Comparison of ENCODE assay signal across 35 cellular contexts in genomic region chr3:13845806-13846205, GRCh38. TPM values are rescaled to one million over a fixed set of nuclear protein-coding genes. Genes with fewer than 3 reads are reported as not detected.
"Had no signal": no experiment of that assay in that cellular context is flagged by ENCODE, and none has a peak within 500 bp of the region (broad histone marks: within the 10 kb centered on the region; RNA-seq: fewer than 3 reads in every experiment).

No MANE protein-coding gene starts in this region.

- H3K27ac Mint-ChIP-seq: activated CD4-positive, alpha-beta memory T cell treated with anti-CD3 and anti-CD28 coated beads for 36 hours; activated CD4-positive, alpha-beta T cell treated with anti-CD3 and anti-CD28 coated beads for 36 hours; activated CD4-positive, alpha-beta T cell treated with anti-CD3 and anti-CD28 coated beads, Interleukin-2, amount 10 ng/mL, durations not matched to agents 24 days and 14 days; activated CD8-positive, alpha-beta memory T cell treated with anti-CD3 and anti-CD28 coated beads, Interleukin-2, amount 10 ng/mL, durations not matched to agents 7 days and 5 days; activated CD8-positive, alpha-beta T cell treated with anti-CD3 and anti-CD28 coated beads, Interleukin-2, amount 10 ng/mL, durations not matched to agents 7 days and 5 days; activated naive CD4-positive, alpha-beta T cell treated with anti-CD3 and anti-CD28 coated beads for 36 hours; activated naive CD4-positive, alpha-beta T cell treated with anti-CD3 and anti-CD28 coated beads, Interleukin-2, amount 50 U/mL, for 24 hours; activated naive CD8-positive, alpha-beta T cell treated with anti-CD3 and anti-CD28 coated beads for 36 hours; activated naive CD8-positive, alpha-beta T cell treated with anti-CD3 and anti-CD28 coated beads, Interleukin-2, amount 50 U/mL, for 24 hours; activated T-helper 1 cell treated with anti-CD3 and anti-CD28 coated beads, Interleukin-12 subunit alpha, Interleukin-12 subunit beta, Interleukin-2, Interleukin-4 antibody, amounts not matched to agents 30 ng/mL and 10 ng/mL and 1 ng/mL, durations not matched to agents 14 hours and 24 hours and 36 hours; activated T-helper 2 cell treated with anti-CD3 and anti-CD28 coated beads, Interferon-gamma antibody, Interleukin-2, Interleukin-4, amounts not matched to agents 10 μg/mL and 5 μg/mL and 100 μg/mL, durations not matched to agents 14 hours and 24 hours and 36 hours had no signal

- H3K9me3 Mint-ChIP-seq: activated CD4-positive, alpha-beta memory T cell treated with anti-CD3 and anti-CD28 coated beads for 36 hours; activated CD4-positive, alpha-beta T cell treated with anti-CD3 and anti-CD28 coated beads, Interleukin-2, amount 10 ng/mL, durations not matched to agents 24 days and 14 days; activated naive CD4-positive, alpha-beta T cell treated with anti-CD3 and anti-CD28 coated beads for 36 hours; activated naive CD4-positive, alpha-beta T cell treated with anti-CD3 and anti-CD28 coated beads, Interleukin-2, amount 50 U/mL, for 24 hours; activated naive CD8-positive, alpha-beta T cell treated with anti-CD3 and anti-CD28 coated beads for 36 hours; activated naive CD8-positive, alpha-beta T cell treated with anti-CD3 and anti-CD28 coated beads, Interleukin-2, amount 50 U/mL, for 24 hours; activated T-helper 1 cell treated with anti-CD3 and anti-CD28 coated beads, Interleukin-12 subunit alpha, Interleukin-12 subunit beta, Interleukin-2, Interleukin-4 antibody, amounts not matched to agents 30 ng/mL and 10 ng/mL and 1 ng/mL, durations not matched to agents 14 hours and 24 hours and 36 hours; activated T-helper 2 cell treated with anti-CD3 and anti-CD28 coated beads, Interferon-gamma antibody, Interleukin-2, Interleukin-4, amounts not matched to agents 10 μg/mL and 5 μg/mL and 100 μg/mL, durations not matched to agents 14 hours and 24 hours and 36 hours had no signal

- H3K4me1 ChIP-seq: adrenal gland, body of pancreas, colonic mucosa, gastroesophageal sphincter had no signal

- H3K4me3 Mint-ChIP-seq: activated CD4-positive, alpha-beta memory T cell treated with anti-CD3 and anti-CD28 coated beads for 36 hours; activated CD4-positive, alpha-beta T cell treated with anti-CD3 and anti-CD28 coated beads for 36 hours; activated CD4-positive, alpha-beta T cell treated with anti-CD3 and anti-CD28 coated beads, Interleukin-2, amount 10 ng/mL, durations not matched to agents 24 days and 14 days; activated CD8-positive, alpha-beta memory T cell treated with anti-CD3 and anti-CD28 coated beads, Interleukin-2, amount 10 ng/mL, durations not matched to agents 7 days and 5 days; activated CD8-positive, alpha-beta T cell treated with anti-CD3 and anti-CD28 coated beads, Interleukin-2, amount 10 ng/mL, durations not matched to agents 7 days and 5 days; activated naive CD4-positive, alpha-beta T cell treated with anti-CD3 and anti-CD28 coated beads for 36 hours; activated naive CD4-positive, alpha-beta T cell treated with anti-CD3 and anti-CD28 coated beads, Interleukin-2, amount 50 U/mL, for 24 hours; activated naive CD8-positive, alpha-beta T cell treated with anti-CD3 and anti-CD28 coated beads for 36 hours; activated naive CD8-positive, alpha-beta T cell treated with anti-CD3 and anti-CD28 coated beads, Interleukin-2, amount 50 U/mL, for 24 hours; activated T-helper 1 cell treated with anti-CD3 and anti-CD28 coated beads, Interleukin-12 subunit alpha, Interleukin-12 subunit beta, Interleukin-2, Interleukin-4 antibody, amounts not matched to agents 30 ng/mL and 10 ng/mL and 1 ng/mL, durations not matched to agents 14 hours and 24 hours and 36 hours had no signal

- H3K27me3 ChIP-seq: body of pancreas, colonic mucosa had no signal

- DNase-seq: activated CD4-positive, alpha-beta memory T cell treated with anti-CD3 and anti-CD28 coated beads for 36 hours; activated CD4-positive, alpha-beta T cell treated with anti-CD3 and anti-CD28 coated beads for 36 hours; activated CD4-positive, alpha-beta T cell treated with anti-CD3 and anti-CD28 coated beads, Interleukin-2, amount 10 ng/mL, durations not matched to agents 24 days and 14 days; activated CD4-positive, CD25-positive, alpha-beta regulatory T cell; activated CD4-positive, CD25-positive, alpha-beta regulatory T cell treated with anti-CD3 and anti-CD28 coated beads, Interleukin-2, amount 50 U/mL, for 72 hours; activated CD8-positive, alpha-beta memory T cell treated with anti-CD3 and anti-CD28 coated beads, Interleukin-2, amount 10 ng/mL, durations not matched to agents 7 days and 5 days; activated CD8-positive, alpha-beta memory T cell treated with anti-CD3 and anti-CD28 coated beads, Interleukin-2, amount 50 U/mL, for 4 hours; activated CD8-positive, alpha-beta T cell treated with anti-CD3 and anti-CD28 coated beads, Interleukin-2, amount 10 ng/mL, durations not matched to agents 7 days and 5 days; activated effector memory CD4-positive, alpha-beta T cell treated with anti-CD3 and anti-CD28 coated beads, Interleukin-2, amount 50 U/mL, for 16 hours; activated naive CD4-positive, alpha-beta T cell treated with anti-CD3 and anti-CD28 coated beads for 36 hours; activated naive CD8-positive, alpha-beta T cell treated with anti-CD3 and anti-CD28 coated beads for 36 hours; activated naive CD8-positive, alpha-beta T cell treated with anti-CD3 and anti-CD28 coated beads, Interleukin-2, amount 50 U/mL, for 24 hours; activated T-cell treated with anti-CD3 and anti-CD28 coated beads, Interleukin-2, amount 50 U/mL, for 1 hour; activated T-cell treated with anti-CD3 and anti-CD28 coated beads, Interleukin-2, amount 50 U/mL, for 48 hours; adrenal gland; amygdala; body of pancreas; caudate nucleus; colonic mucosa; effector CD8-positive, alpha-beta T cell; esophagus squamous epithelium; foreskin melanocyte; T-helper 2 cell had no signal

- H3K36me3 Mint-ChIP-seq: activated CD8-positive, alpha-beta memory T cell treated with anti-CD3 and anti-CD28 coated beads, Interleukin-2, amount 10 ng/mL, durations not matched to agents 7 days and 5 days; activated naive CD8-positive, alpha-beta T cell treated with anti-CD3 and anti-CD28 coated beads for 36 hours had no signal

- H3K36me3 ChIP-seq: adrenal gland, colonic mucosa, esophagus squamous epithelium, gastroesophageal sphincter had no signal

- ATAC-seq: activated CD4-positive, alpha-beta T cell treated with anti-CD3 and anti-CD28 coated beads for 36 hours; activated CD8-positive, alpha-beta memory T cell treated with anti-CD3 and anti-CD28 coated beads, Interleukin-2, amount 10 ng/mL, durations not matched to agents 7 days and 5 days; activated CD8-positive, alpha-beta T cell treated with anti-CD3 and anti-CD28 coated beads, Interleukin-2, amount 10 ng/mL, durations not matched to agents 7 days and 5 days; activated naive CD8-positive, alpha-beta T cell treated with anti-CD3 and anti-CD28 coated beads, Interleukin-2, amount 50 U/mL, for 24 hours; body of pancreas; gastroesophageal sphincter had no signal

- H3K4me3 ChIP-seq: adrenal gland, body of pancreas, colonic mucosa, esophagus squamous epithelium, gastroesophageal sphincter had no signal

- H3K4me1 Mint-ChIP-seq: activated CD4-positive, alpha-beta T cell treated with anti-CD3 and anti-CD28 coated beads, Interleukin-2, amount 10 ng/mL, durations not matched to agents 24 days and 14 days; activated CD8-positive, alpha-beta memory T cell treated with anti-CD3 and anti-CD28 coated beads, Interleukin-2, amount 10 ng/mL, durations not matched to agents 7 days and 5 days; activated naive CD8-positive, alpha-beta T cell treated with anti-CD3 and anti-CD28 coated beads for 36 hours; activated naive CD8-positive, alpha-beta T cell treated with anti-CD3 and anti-CD28 coated beads, Interleukin-2, amount 50 U/mL, for 24 hours had no signal

- H3K9me3 ChIP-seq: adrenal gland, body of pancreas, colonic mucosa, esophagus squamous epithelium, gastroesophageal sphincter had no signal

- H3K27me3 Mint-ChIP-seq: activated CD4-positive, alpha-beta memory T cell treated with anti-CD3 and anti-CD28 coated beads for 36 hours; activated CD4-positive, alpha-beta T cell treated with anti-CD3 and anti-CD28 coated beads for 36 hours; activated CD8-positive, alpha-beta memory T cell treated with anti-CD3 and anti-CD28 coated beads, Interleukin-2, amount 10 ng/mL, durations not matched to agents 7 days and 5 days; activated naive CD4-positive, alpha-beta T cell treated with anti-CD3 and anti-CD28 coated beads, Interleukin-2, amount 50 U/mL, for 24 hours; activated naive CD8-positive, alpha-beta T cell treated with anti-CD3 and anti-CD28 coated beads for 36 hours; activated naive CD8-positive, alpha-beta T cell treated with anti-CD3 and anti-CD28 coated beads, Interleukin-2, amount 50 U/mL, for 24 hours had no signal

- H3K27ac ChIP-seq: adrenal gland, body of pancreas, colonic mucosa, epithelial cell of prostate, esophagus squamous epithelium, gastroesophageal sphincter had no signal

- FAIRE-seq: endometrium, endothelial cell of umbilical vein had no signal

RNA-seq across cellular contexts. Expression of gene WNT7A, which starts 34.1 kb away (rescaled TPM):
- total RNA-seq: activated CD4-positive, alpha-beta T cell treated with anti-CD3 and anti-CD28 coated beads, Interleukin-2, amount 10 ng/mL, durations not matched to agents 24 days and 14 days; activated CD8-positive, alpha-beta memory T cell treated with anti-CD3 and anti-CD28 coated beads, Interleukin-2, amount 10 ng/mL, durations not matched to agents 7 days and 5 days; activated CD8-positive, alpha-beta T cell treated with anti-CD3 and anti-CD28 coated beads, Interleukin-2, amount 10 ng/mL, durations not matched to agents 7 days and 5 days; activated T-helper 1 cell treated with anti-CD3 and anti-CD28 coated beads, Interleukin-12 subunit alpha, Interleukin-12 subunit beta, Interleukin-2, Interleukin-4 antibody, amounts not matched to agents 30 ng/mL and 10 ng/mL and 1 ng/mL, durations not matched to agents 14 hours and 24 hours and 36 hours; activated T-helper 2 cell treated with anti-CD3 and anti-CD28 coated beads, Interferon-gamma antibody, Interleukin-2, Interleukin-4, amounts not matched to agents 10 μg/mL and 5 μg/mL and 100 μg/mL, durations not matched to agents 14 hours and 24 hours and 36 hours; aorta; colonic mucosa; dermis microvascular lymphatic vessel endothelial cell; endothelial cell of umbilical vein; fibroblast of lung; fibroblast of villous mesenchyme; glomerular endothelial cell had no signal
